ENCODE assay signal across 15 cellular contexts in genomic region chr9:83231039-83231438, GRCh38.
DNase-seq lines count a peak whose midpoint lies in the region; ATAC-seq and TF ChIP-seq lines count a peak whose summit lies in the region.
"Had no signal": no experiment of that assay in that cellular context is flagged by ENCODE, and none has a peak within 500 bp of the region (broad histone marks: within the 10 kb centered on the region; RNA-seq: fewer than 3 reads in every experiment).

No MANE protein-coding gene starts in this region.

- H3K9me3 Mint-ChIP-seq in activated CD4-positive, alpha-beta T cell treated with anti-CD3 and anti-CD28 coated beads, Interleukin-2, amount 10 ng/mL, durations not matched to agents 7 days and 5 days, result no peaks in the 10 kb centered on the region
- H3K9me3 Mint-ChIP-seq: T-cell had no signal

- H3K27me3 Mint-ChIP-seq in activated CD4-positive, alpha-beta T cell treated with anti-CD3 and anti-CD28 coated beads, Interleukin-2, amount 10 ng/mL, durations not matched to agents 7 days and 5 days, result no peaks in the 10 kb centered on the region
- H3K27me3 Mint-ChIP-seq: activated CD8-positive, alpha-beta memory T cell treated with anti-CD3 and anti-CD28 coated beads, Interleukin-2, amount 10 ng/mL, durations not matched to agents 7 days and 5 days had no signal

- no peak for TF ChIP-seq POLR2A in heart left ventricle (IDR thresholded peaks at IDR 0.05)

- POLR2A ChIA-PET in AG04450 (lab: Yijun Ruan, JAX), result no interaction called here
- POLR2A ChIA-PET in activated CD4-positive, alpha-beta T cell treated with anti-CD3 and anti-CD28 coated beads, Interleukin-2, amount 10 ng/mL, durations not matched to agents 7 days and 5 days (lab: Charles Lee), result no interaction called here

- H3K4me3 Mint-ChIP-seq in activated CD4-positive, alpha-beta T cell treated with anti-CD3 and anti-CD28 coated beads, Interleukin-2, amount 10 ng/mL, durations not matched to agents 7 days and 5 days, result no peak overlapping the region
- H3K4me3 Mint-ChIP-seq: activated CD8-positive, alpha-beta memory T cell treated with anti-CD3 and anti-CD28 coated beads, Interleukin-2, amount 10 ng/mL, durations not matched to agents 7 days and 5 days; nephron; T-cell had no signal

- H3K9me3 ChIP-seq in AG04450 (ENCODE audit: control insufficient read depth, insufficient read depth, low read length), result no peaks in the 10 kb centered on the region
- H3K9me3 ChIP-seq in heart left ventricle, result peaks cover 0 to 11% (median 0%) of the 10 kb centered on the region in 12 donors
- H3K9me3 ChIP-seq: ascending aorta had no signal

- H3K27ac ChIP-seq in AG04450 (ENCODE audit: low read depth, low read length), result no peak overlapping the region
- peak overlapping the region in 2 of 12 donors; percentile 24 to 44 for H3K27ac ChIP-seq in heart left ventricle
- H3K27ac ChIP-seq: ascending aorta, KMS-11 had no signal

- no peaks in the 10 kb centered on the region for H3K36me3 ChIP-seq in heart left ventricle
- H3K36me3 ChIP-seq: ascending aorta had no signal

- CTCF ChIA-PET in AG04450 (lab: Charles Lee), result interaction anchor here (0.6 to 1.5 kb wide), 3 partner anchors 9 to 101 kb away, joined by 3 to 5 read pairs (median 3); no protein-coding TSS in a partner anchor
- CTCF ChIA-PET in activated CD4-positive, alpha-beta T cell treated with anti-CD3 and anti-CD28 coated beads, Interleukin-2, amount 10 ng/mL, durations not matched to agents 7 days and 5 days (lab: Charles Lee), result no interaction called here

- no peaks in the 10 kb centered on the region for H3K4me1 Mint-ChIP-seq in activated CD4-positive, alpha-beta T cell treated with anti-CD3 and anti-CD28 coated beads, Interleukin-2, amount 10 ng/mL, durations not matched to agents 7 days and 5 days
- H3K4me1 Mint-ChIP-seq: activated CD8-positive, alpha-beta memory T cell treated with anti-CD3 and anti-CD28 coated beads, Interleukin-2, amount 10 ng/mL, durations not matched to agents 7 days and 5 days; T-cell had no signal

- peak; percentile 37; the same call in 1 of the 2 replicates for TF ChIP-seq CTCF in AG04450 (IDR thresholded peaks at IDR 0.05; ENCODE audit: low read depth, low read length)
- peak in 6 of 12 donors; percentile 22 to 80 (median 50) for TF ChIP-seq CTCF in heart left ventricle (IDR thresholded peaks at IDR 0.05)

- H3K27me3 ChIP-seq in AG04450 (ENCODE audit: control insufficient read depth, insufficient read depth, low read length) (no peaks in the 10 kb centered on the region), heart left ventricle (no peaks in the 10 kb centered on the region)
- H3K27me3 ChIP-seq: ascending aorta had no signal

- H3K4me3 ChIP-seq in AG04450 (ENCODE audit: low read depth, low read length), result no peak overlapping the region
- no peak overlapping the region for H3K4me3 ChIP-seq in heart left ventricle
- H3K4me3 ChIP-seq: ascending aorta had no signal

- in situ Hi-C loops in G401 (cut with HindIII; ENCODE audit: low sequenced_read_pairs), result no loop called here

- no peak overlapping the region for H3K27ac Mint-ChIP-seq in activated CD4-positive, alpha-beta T cell treated with anti-CD3 and anti-CD28 coated beads, Interleukin-2, amount 10 ng/mL, durations not matched to agents 7 days and 5 days
- H3K27ac Mint-ChIP-seq: activated CD8-positive, alpha-beta memory T cell treated with anti-CD3 and anti-CD28 coated beads, Interleukin-2, amount 10 ng/mL, durations not matched to agents 7 days and 5 days; nephron; T-cell had no signal

- intact Hi-C loops in heart left ventricle (cut with DNase I), result loop anchor here in 2 of 10 donors (5.0 to 10.0 kb wide), 2 partner anchors 36 to 74 kb away; no protein-coding TSS in a partner anchor

- peaks cover 0 to 28% (median 5%) of the 10 kb centered on the region in 12 donors for H3K4me1 ChIP-seq in heart left ventricle
- H3K4me1 ChIP-seq: ascending aorta had no signal

- ATAC-seq in GM18907 (IDR thresholded peaks at IDR 0.05; ENCODE audit: unreplicated experiment) (peak; percentile 97), heart left ventricle (peak in 3 of 4 donors; percentile 63 to 82 (median 77))
- ATAC-seq: activated CD8-positive, alpha-beta memory T cell treated with anti-CD3 and anti-CD28 coated beads, Interleukin-2, amount 10 ng/mL, durations not matched to agents 7 days and 5 days; T-cell had no signal

- 14 to 37% (median 25%) methylated on average over 1 of the region's 1 CpG for WGBS in heart left ventricle, 4 donors

- no peak for DNase-seq in AG04450 (ENCODE audit: low read depth, low spot score)
- DNase-seq in NCI-H748 treated with DMSO at 0.1 percent for 48 hours (lab: John Stamatoyannopoulos, UW), result peak; percentile 23
- no peak for DNase-seq in heart left ventricle
- no peak for DNase-seq in G401 (ENCODE audit: low spot score)
- no peak for DNase-seq in SHP77 treated with DMSO at 0.1 percent for 48 hours (lab: John Stamatoyannopoulos, UW)
- no peak for DNase-seq in activated CD4-positive, alpha-beta T cell treated with anti-CD3 and anti-CD28 coated beads, Interleukin-2, amount 10 ng/mL, durations not matched to agents 7 days and 5 days
- no peak for DNase-seq in NK-92 (lab: John Stamatoyannopoulos, UW; ENCODE audit: unreplicated experiment)
- DNase-seq: activated CD8-positive, alpha-beta memory T cell treated with anti-CD3 and anti-CD28 coated beads, Interleukin-2, amount 10 ng/mL, durations not matched to agents 7 days and 5 days; NCI-H524 treated with DMSO at 0.1 percent for 48 hours; stimulated activated naive CD4-positive, alpha-beta T cell treated with Interleukin-2 at 50 U/mL for 16 hours; T-cell had no signal

- H3K36me3 Mint-ChIP-seq in activated CD4-positive, alpha-beta T cell treated with anti-CD3 and anti-CD28 coated beads, Interleukin-2, amount 10 ng/mL, durations not matched to agents 7 days and 5 days (ENCODE audit: low read depth), result no peaks in the 10 kb centered on the region
- H3K36me3 Mint-ChIP-seq: activated CD8-positive, alpha-beta memory T cell treated with anti-CD3 and anti-CD28 coated beads, Interleukin-2, amount 10 ng/mL, durations not matched to agents 7 days and 5 days; T-cell had no signal
